ENCODE assay signal across 1 cellular context in the genomic region with DNA sequence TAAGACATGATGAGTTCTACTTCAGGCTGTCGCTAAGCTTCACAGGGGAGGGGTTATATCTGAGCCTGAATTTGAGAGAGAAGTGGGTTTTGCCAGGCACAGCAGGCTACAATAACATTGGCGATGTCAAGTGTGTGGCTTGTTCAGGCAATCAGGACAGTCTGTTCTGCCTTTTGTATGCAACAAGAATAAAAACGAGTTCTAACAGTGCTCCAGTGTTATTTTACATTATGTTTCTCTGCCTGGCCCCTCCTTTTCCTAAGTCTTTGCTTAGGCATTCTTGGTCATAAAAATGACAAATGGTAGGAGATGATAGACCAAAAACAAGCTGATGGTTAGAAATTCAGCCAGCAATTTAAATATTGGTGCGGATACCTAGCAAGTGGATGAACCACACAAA.
TF ChIP-seq lines count a peak whose summit lies in the region.

No MANE protein-coding gene starts in this region.

TF ChIP-seq in HepG2, 621 proteins besides CTCF, POLR2A, EP300 and RAD21:
- TF ChIP-seq ZNF17 (CRISPR knock-in tag; IDR thresholded peaks at IDR 0.05) (no peak), SIX1 (CRISPR knock-in tag; IDR thresholded peaks at IDR 0.05; ENCODE audit: borderline replicate concordance) (0 out of 2 replicates have a peak, but pooled peaks have one; percentile 24), WIZ (CRISPR knock-in tag; IDR thresholded peaks at IDR 0.05) (no peak), NR2C2 (CRISPR knock-in tag; IDR thresholded peaks at IDR 0.05; ENCODE audit: borderline replicate concordance) (no peak), CCDC6 (CRISPR knock-in tag; IDR thresholded peaks at IDR 0.05) (no peak), ZMYM3 (CRISPR knock-in tag; IDR thresholded peaks at IDR 0.05) (no peak), POLR2AphosphoS5 (IDR thresholded peaks at IDR 0.05; ENCODE audit: low read depth, low read length) (0 out of 2 replicates have a peak, but pooled peaks have one; percentile 17), ZNF761 (CRISPR knock-in tag; conservative IDR thresholded peaks at IDR 0.05) (peak; percentile 99), POLR2AphosphoS2 (IDR thresholded peaks at IDR 0.05; ENCODE audit: low read depth, low read length) (no peak), PAX8 (CRISPR knock-in tag; IDR thresholded peaks at IDR 0.05; ENCODE audit: borderline replicate concordance) (0 out of 2 replicates have a peak, but pooled peaks have one; percentile 17), MBD4 (IDR thresholded peaks at IDR 0.05; ENCODE audit: borderline replicate concordance, low read length) (peak; percentile 47; the same call in 1 of the 2 replicates), KDM5A (IDR thresholded peaks at IDR 0.05; ENCODE audit: borderline replicate concordance, low read length) (no peak), ZNF564 (CRISPR knock-in tag; IDR thresholded peaks at IDR 0.05) (0 out of 2 replicates have a peak, but pooled peaks have one; percentile 24), KAT8 (CRISPR knock-in tag; IDR thresholded peaks at IDR 0.05) (peak; percentile 4; the same call in 1 of the 2 replicates), SMYD3 (CRISPR knock-in tag; IDR thresholded peaks at IDR 0.05) (no peak), ZNF724P (CRISPR knock-in tag; IDR thresholded peaks at IDR 0.05; ENCODE audit: borderline replicate concordance) (no peak), GATAD1 (CRISPR knock-in tag; IDR thresholded peaks at IDR 0.05) (peak; percentile 28; the same call in 1 of the 2 replicates), HDAC1 (CRISPR knock-in tag; IDR thresholded peaks at IDR 0.05) (0 out of 2 replicates have a peak, but pooled peaks have one; percentile 9), ZIK1 (CRISPR knock-in tag; IDR thresholded peaks at IDR 0.05; ENCODE audit: borderline replicate concordance, low read depth) (no peak), ZNF644 (CRISPR knock-in tag; IDR thresholded peaks at IDR 0.05; ENCODE audit: low read depth) (0 out of 2 replicates have a peak, but pooled peaks have one; percentile 2), ZFP90 (CRISPR knock-in tag; IDR thresholded peaks at IDR 0.05; ENCODE audit: borderline replicate concordance) (0 out of 2 replicates have a peak, but pooled peaks have one; percentile 14)
- TF ChIP-seq, protein P1, sequence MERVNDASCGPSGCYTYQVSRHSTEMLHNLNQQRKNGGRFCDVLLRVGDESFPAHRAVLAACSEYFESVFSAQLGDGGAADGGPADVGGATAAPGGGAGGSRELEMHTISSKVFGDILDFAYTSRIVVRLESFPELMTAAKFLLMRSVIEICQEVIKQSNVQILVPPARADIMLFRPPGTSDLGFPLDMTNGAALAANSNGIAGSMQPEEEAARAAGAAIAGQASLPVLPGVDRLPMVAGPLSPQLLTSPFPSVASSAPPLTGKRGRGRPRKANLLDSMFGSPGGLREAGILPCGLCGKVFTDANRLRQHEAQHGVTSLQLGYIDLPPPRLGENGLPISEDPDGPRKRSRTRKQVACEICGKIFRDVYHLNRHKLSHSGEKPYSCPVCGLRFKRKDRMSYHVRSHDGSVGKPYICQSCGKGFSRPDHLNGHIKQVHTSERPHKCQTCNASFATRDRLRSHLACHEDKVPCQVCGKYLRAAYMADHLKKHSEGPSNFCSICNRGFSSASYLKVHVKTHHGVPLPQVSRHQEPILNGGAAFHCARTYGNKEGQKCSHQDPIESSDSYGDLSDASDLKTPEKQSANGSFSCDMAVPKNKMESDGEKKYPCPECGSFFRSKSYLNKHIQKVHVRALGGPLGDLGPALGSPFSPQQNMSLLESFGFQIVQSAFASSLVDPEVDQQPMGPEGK (CRISPR knock-in tag; IDR thresholded peaks at IDR 0.05), result 0 out of 2 replicates have a peak, but pooled peaks have one; percentile 3
- TF ChIP-seq, protein P2, sequence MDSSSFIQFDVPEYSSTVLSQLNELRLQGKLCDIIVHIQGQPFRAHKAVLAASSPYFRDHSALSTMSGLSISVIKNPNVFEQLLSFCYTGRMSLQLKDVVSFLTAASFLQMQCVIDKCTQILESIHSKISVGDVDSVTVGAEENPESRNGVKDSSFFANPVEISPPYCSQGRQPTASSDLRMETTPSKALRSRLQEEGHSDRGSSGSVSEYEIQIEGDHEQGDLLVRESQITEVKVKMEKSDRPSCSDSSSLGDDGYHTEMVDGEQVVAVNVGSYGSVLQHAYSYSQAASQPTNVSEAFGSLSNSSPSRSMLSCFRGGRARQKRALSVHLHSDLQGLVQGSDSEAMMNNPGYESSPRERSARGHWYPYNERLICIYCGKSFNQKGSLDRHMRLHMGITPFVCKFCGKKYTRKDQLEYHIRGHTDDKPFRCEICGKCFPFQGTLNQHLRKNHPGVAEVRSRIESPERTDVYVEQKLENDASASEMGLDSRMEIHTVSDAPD (CRISPR knock-in tag; IDR thresholded peaks at IDR 0.05), result 0 out of 2 replicates have a peak, but pooled peaks have one; percentile 25
- TF ChIP-seq, protein P3, sequence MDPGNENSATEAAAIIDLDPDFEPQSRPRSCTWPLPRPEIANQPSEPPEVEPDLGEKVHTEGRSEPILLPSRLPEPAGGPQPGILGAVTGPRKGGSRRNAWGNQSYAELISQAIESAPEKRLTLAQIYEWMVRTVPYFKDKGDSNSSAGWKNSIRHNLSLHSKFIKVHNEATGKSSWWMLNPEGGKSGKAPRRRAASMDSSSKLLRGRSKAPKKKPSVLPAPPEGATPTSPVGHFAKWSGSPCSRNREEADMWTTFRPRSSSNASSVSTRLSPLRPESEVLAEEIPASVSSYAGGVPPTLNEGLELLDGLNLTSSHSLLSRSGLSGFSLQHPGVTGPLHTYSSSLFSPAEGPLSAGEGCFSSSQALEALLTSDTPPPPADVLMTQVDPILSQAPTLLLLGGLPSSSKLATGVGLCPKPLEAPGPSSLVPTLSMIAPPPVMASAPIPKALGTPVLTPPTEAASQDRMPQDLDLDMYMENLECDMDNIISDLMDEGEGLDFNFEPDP (CRISPR knock-in tag; conservative IDR thresholded peaks at IDR 0.05), result no peak
- TF ChIP-seq, protein P4, sequence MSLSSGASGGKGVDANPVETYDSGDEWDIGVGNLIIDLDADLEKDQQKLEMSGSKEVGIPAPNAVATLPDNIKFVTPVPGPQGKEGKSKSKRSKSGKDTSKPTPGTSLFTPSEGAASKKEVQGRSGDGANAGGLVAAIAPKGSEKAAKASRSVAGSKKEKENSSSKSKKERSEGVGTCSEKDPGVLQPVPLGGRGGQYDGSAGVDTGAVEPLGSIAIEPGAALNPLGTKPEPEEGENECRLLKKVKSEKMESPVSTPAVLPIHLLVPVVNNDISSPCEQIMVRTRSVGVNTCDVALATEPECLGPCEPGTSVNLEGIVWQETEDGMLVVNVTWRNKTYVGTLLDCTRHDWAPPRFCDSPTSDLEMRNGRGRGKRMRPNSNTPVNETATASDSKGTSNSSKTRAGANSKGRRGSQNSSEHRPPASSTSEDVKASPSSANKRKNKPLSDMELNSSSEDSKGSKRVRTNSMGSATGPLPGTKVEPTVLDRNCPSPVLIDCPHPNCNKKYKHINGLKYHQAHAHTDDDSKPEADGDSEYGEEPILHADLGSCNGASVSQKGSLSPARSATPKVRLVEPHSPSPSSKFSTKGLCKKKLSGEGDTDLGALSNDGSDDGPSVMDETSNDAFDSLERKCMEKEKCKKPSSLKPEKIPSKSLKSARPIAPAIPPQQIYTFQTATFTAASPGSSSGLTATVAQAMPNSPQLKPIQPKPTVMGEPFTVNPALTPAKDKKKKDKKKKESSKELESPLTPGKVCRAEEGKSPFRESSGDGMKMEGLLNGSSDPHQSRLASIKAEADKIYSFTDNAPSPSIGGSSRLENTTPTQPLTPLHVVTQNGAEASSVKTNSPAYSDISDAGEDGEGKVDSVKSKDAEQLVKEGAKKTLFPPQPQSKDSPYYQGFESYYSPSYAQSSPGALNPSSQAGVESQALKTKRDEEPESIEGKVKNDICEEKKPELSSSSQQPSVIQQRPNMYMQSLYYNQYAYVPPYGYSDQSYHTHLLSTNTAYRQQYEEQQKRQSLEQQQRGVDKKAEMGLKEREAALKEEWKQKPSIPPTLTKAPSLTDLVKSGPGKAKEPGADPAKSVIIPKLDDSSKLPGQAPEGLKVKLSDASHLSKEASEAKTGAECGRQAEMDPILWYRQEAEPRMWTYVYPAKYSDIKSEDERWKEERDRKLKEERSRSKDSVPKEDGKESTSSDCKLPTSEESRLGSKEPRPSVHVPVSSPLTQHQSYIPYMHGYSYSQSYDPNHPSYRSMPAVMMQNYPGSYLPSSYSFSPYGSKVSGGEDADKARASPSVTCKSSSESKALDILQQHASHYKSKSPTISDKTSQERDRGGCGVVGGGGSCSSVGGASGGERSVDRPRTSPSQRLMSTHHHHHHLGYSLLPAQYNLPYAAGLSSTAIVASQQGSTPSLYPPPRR (CRISPR knock-in tag; IDR thresholded peaks at IDR 0.05; ENCODE audit: borderline replicate concordance), result no peak
